8 cellular contexts compared by ENCODE assay signal in genomic region chr2:112275314-112275886, GRCh38. TPM values are rescaled to one million over a fixed set of nuclear protein-coding genes. Genes with fewer than 3 reads are reported as not detected.
A peak's percentile ranks its signal among the peaks of the same experiment; 100 is the strongest.
DNase-seq lines count a peak whose midpoint lies in the region; ATAC-seq and TF ChIP-seq lines count a peak whose summit lies in the region.

TSS of gene ZC3H6 (plus strand) at chr2:112275597. CDS start at chr2:112275995, 398 bp downstream.

- H3K4me1 Mint-ChIP-seq in activated naive CD8-positive, alpha-beta T cell treated with anti-CD3 and anti-CD28 coated beads for 36 hours: peaks cover 24% of the 10 kb centered on the region

- H3K4me1 ChIP-seq in ovary (ENCODE audit: insufficient read depth) (peaks cover 2% of the 10 kb centered on the region), thyroid gland (peaks cover 11 to 17% of the 10 kb centered on the region in 2 donors)

- POLR2A ChIA-PET in GM10248 (lab: Yijun Ruan, JAX): no interaction called here

- intact Hi-C loops in head of caudate nucleus (cut with DNase I): loop anchor here (5.0 to 10.0 kb wide), 2 partner anchors 207 to 221 kb away; partner anchors contain the start of genes TMEM87B and TTL
- intact Hi-C loops in ovary (cut with DNase I): no loop called here
- intact Hi-C loops in thyroid gland (cut with DNase I): no loop called here

- H3K36me3 ChIP-seq in ovary (no peaks in the 10 kb centered on the region), thyroid gland (no peaks in the 10 kb centered on the region)

- H3K27me3 Mint-ChIP-seq in activated naive CD8-positive, alpha-beta T cell treated with anti-CD3 and anti-CD28 coated beads for 36 hours: no peaks in the 10 kb centered on the region

- CTCF ChIA-PET in GM10248 (lab: Yijun Ruan, JAX): interaction anchor here (0.8 kb wide), 1 partner anchor 16 kb away, joined by 4 read pairs; no protein-coding TSS in a partner anchor

- H3K27me3 ChIP-seq in ovary (no peaks in the 10 kb centered on the region), thyroid gland (no peaks in the 10 kb centered on the region)

- H3K27ac ChIP-seq in ovary (peak within 1 kb of the TSS; percentile 99), thyroid gland (peak within 1 kb of the TSS; percentile 95 to 100 (median 100))

- 1% methylated on average over 44 to 59 of the region's 59 CpGs for WGBS in ovary, 3 donors
- WGBS in thyroid gland, 2 donors: 0% methylated on average over 10 to 15 of the region's 59 CpGs

- H3K9me3 Mint-ChIP-seq in activated naive CD8-positive, alpha-beta T cell treated with anti-CD3 and anti-CD28 coated beads for 36 hours: no peaks in the 10 kb centered on the region

- no peaks in the 10 kb centered on the region for H3K36me3 Mint-ChIP-seq in activated naive CD8-positive, alpha-beta T cell treated with anti-CD3 and anti-CD28 coated beads for 36 hours

- no peak for TF ChIP-seq EP300 in ovary (IDR thresholded peaks at IDR 0.05)

- H3K4me3 ChIP-seq in ovary (peak within 1 kb of the TSS; percentile 96), thyroid gland (replicated peaks in 1 of 3) (peak within 1 kb of the TSS; percentile 44 to 97 (median 78))

- DNase-seq in GM10248 (ENCODE audit: extremely low spot score): peak; percentile 97
- peak; percentile 90 for DNase-seq in NCI-H1092 (lab: John Stamatoyannopoulos, UW)
- DNase-seq in activated naive CD8-positive, alpha-beta T cell treated with anti-CD3 and anti-CD28 coated beads for 36 hours: peak; percentile 100
- DNase-seq in head of caudate nucleus: peak; percentile 97 to 100 (median 100)
- peak; percentile 99 to 100 (median 99) for DNase-seq in ovary
- peak; percentile 99 for DNase-seq in thyroid gland

- H3K4me3 Mint-ChIP-seq in activated naive CD8-positive, alpha-beta T cell treated with anti-CD3 and anti-CD28 coated beads for 36 hours: peak within 1 kb of the TSS; percentile 92

- H3K9me3 ChIP-seq in ovary: no peaks in the 10 kb centered on the region
- H3K9me3 ChIP-seq in thyroid gland: no peaks in the 10 kb centered on the region

- peak within 1 kb of the TSS; percentile 98 for H3K27ac Mint-ChIP-seq in activated naive CD8-positive, alpha-beta T cell treated with anti-CD3 and anti-CD28 coated beads for 36 hours

- peak; percentile 93 for ATAC-seq in HG02588 (IDR thresholded peaks at IDR 0.05; ENCODE audit: unreplicated experiment)
- ATAC-seq in SK-N-SH treated with all-trans-retinoic acid at 6 μM for 48 hours: peak; percentile 98

- TF ChIP-seq POLR2A in ovary (IDR thresholded peaks at IDR 0.05): peak; percentile 93
- TF ChIP-seq POLR2A in thyroid gland (IDR thresholded peaks at IDR 0.05): peak in 1 of 2 donors; percentile 92

- TF ChIP-seq CTCF in GM10248 (IDR thresholded peaks at IDR 0.05; ENCODE audit: control extremely low read depth, extremely low read depth, low read depth, missing control alignments) (no peak), ovary (IDR thresholded peaks at IDR 0.05) (peak in 2 of 3 donors; percentile 31 to 70), thyroid gland (IDR thresholded peaks at IDR 0.05) (peak in 3 of 6 experiments; percentile 13 to 41 (median 17))

TF ChIP-seq in SK-N-SH treated with all-trans-retinoic acid at 6 μM for 48 hours, 23 proteins besides CTCF, POLR2A, EP300 and RAD21 (continues in another document):
- TF ChIP-seq ISL1 (CRISPR knock-in tag; IDR thresholded peaks at IDR 0.05) (no peak), GLIS3 (CRISPR knock-in tag; IDR thresholded peaks at IDR 0.05) (no peak), ESRRG (CRISPR knock-in tag; IDR thresholded peaks at IDR 0.05) (no peak), CREB5 (CRISPR knock-in tag; IDR thresholded peaks at IDR 0.05; ENCODE audit: low read depth) (no peak), ZFP30 (CRISPR knock-in tag; IDR thresholded peaks at IDR 0.05) (no peak), ZNF8 (CRISPR knock-in tag; IDR thresholded peaks at IDR 0.05) (0 out of 2 replicates have a peak, but pooled peaks have one; percentile 11), ARNTL (CRISPR knock-in tag; IDR thresholded peaks at IDR 0.05; ENCODE audit: borderline replicate concordance, low read depth) (no peak), TSHZ2 (CRISPR knock-in tag; IDR thresholded peaks at IDR 0.05) (peak; percentile 81; the same call in 1 of the 2 replicates), RARB (CRISPR knock-in tag; IDR thresholded peaks at IDR 0.05) (0 out of 2 replicates have a peak, but pooled peaks have one; percentile 9), CSDC2 (CRISPR knock-in tag; IDR thresholded peaks at IDR 0.05) (peak; percentile 72; the same call in 1 of the 2 replicates), OSR1 (CRISPR knock-in tag; IDR thresholded peaks at IDR 0.05) (no peak), ZNF70 (CRISPR knock-in tag; IDR thresholded peaks at IDR 0.05) (no peak), TCF4 (CRISPR knock-in tag; IDR thresholded peaks at IDR 0.05; ENCODE audit: borderline replicate concordance) (0 out of 2 replicates have a peak, but pooled peaks have one; percentile 51), PATZ1 (CRISPR knock-in tag; IDR thresholded peaks at IDR 0.05; ENCODE audit: borderline replicate concordance) (no peak), TOX (CRISPR knock-in tag; IDR thresholded peaks at IDR 0.05; ENCODE audit: borderline replicate concordance) (no peak), PPARA (CRISPR knock-in tag; IDR thresholded peaks at IDR 0.05; ENCODE audit: borderline replicate concordance) (no peak), BACH2 (CRISPR knock-in tag; IDR thresholded peaks at IDR 0.05; ENCODE audit: borderline replicate concordance) (no peak), ZC3H10 (CRISPR knock-in tag; IDR thresholded peaks at IDR 0.05) (no peak; the same call in 1 of the 2 replicates), ZNF565 (CRISPR knock-in tag; conservative IDR thresholded peaks at IDR 0.05; ENCODE audit: low read depth) (no peak), SNAI2 (CRISPR knock-in tag; IDR thresholded peaks at IDR 0.05) (no peak), ZFP3 (CRISPR knock-in tag; IDR thresholded peaks at IDR 0.05) (peak; percentile 28; the same call in 1 of the 2 replicates)

RNA-seq across cellular contexts. Expression of gene ZC3H6, which starts in this region (rescaled TPM):
- total RNA-seq in activated naive CD8-positive, alpha-beta T cell treated with anti-CD3 and anti-CD28 coated beads for 36 hours: 1 to 10 TPM; 7.6 to 7.7 TPM
- 10 to 100 TPM in 6 of 7 donors, 1 to 10 TPM in 1; 8.8 to 30.1 (median 25.1) TPM for total RNA-seq in ovary
- 1 to 10 TPM; 4.6 to 8.7 TPM for polyA plus RNA-seq in ovary
- 10 to 100 TPM; 17.4 to 20.1 (median 19.0) TPM for total RNA-seq in thyroid gland

Comparison
In these comparisons a context has a peak if more than half of its experiments do, and no peak if none do; other contexts are left out.
1. Peak in every context shown above with its lines: DNase-seq, ATAC-seq, H3K4me3 ChIP-seq and H3K27ac ChIP-seq.